In the genomic region with DNA sequence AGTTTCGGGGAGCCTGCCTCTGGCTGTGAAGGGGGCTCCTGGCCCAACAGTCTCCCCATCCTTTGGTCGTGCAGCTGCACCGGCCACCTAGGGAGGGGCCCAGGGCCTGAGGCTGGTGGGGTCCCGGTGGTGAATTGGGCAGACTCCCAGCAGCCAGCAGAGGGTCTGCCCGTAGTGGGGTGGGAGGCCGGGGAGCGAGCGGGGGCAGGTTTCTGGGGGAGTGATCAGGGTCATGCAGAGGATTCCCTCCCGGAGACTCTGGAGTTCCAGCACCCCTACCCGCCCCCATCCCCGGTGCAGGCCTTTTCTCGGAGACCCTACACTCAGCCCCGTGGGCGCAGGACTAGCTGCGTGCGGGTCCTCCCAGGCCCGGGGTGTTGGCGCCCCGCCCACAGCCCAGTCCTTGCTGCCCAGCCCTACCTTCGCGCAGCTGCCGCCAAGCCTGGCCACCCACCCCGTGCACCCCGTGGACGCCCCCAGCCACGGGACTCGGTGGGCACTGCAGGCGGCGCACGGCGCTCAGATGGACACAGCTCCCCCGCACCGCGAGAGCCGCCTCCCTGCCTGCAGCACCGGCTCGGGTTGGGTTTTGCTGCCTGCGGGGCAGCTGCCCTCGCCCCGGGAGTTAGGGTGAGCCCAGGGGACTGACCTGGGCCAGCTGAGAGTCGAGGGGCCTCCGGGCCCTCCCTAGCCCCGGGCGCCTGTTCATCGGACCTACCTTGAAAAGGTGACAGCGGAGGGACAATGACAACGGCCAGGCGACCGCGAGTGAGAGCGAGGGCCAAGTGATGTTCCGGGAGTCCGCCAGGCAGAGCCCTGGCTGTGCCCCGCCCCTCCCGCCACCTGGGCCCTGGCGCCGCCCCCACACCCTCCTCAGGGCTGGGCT, we compare ENCODE assay signal across 1 cellular context.
TF ChIP-seq lines count a peak whose summit lies in the region.

A gene with protein sequence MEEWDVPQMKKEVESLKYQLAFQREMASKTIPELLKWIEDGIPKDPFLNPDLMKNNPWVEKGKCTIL (minus strand): TSS at position 787 of the 886 bp plus-strand sequence. CDS start 1,657 bp downstream, outside the sequence.

TF ChIP-seq in H1, 55 proteins besides CTCF, POLR2A, EP300 and RAD21:
- TF ChIP-seq JUND (IDR thresholded peaks at IDR 0.05; ENCODE audit: low read length) (no peak), HDAC2 (IDR thresholded peaks at IDR 0.05; ENCODE audit: borderline replicate concordance in 1 of 2, low read depth in 2 of 2, low read length in 2 of 2) (no peak), GTF2F1 (IDR thresholded peaks at IDR 0.05; ENCODE audit: borderline replicate concordance, low read depth, low read length) (no peak), POLR2AphosphoS5 (IDR thresholded peaks at IDR 0.05; ENCODE audit: low read depth, low read length) (no peak), SAP30 (IDR thresholded peaks at IDR 0.05; ENCODE audit: insufficient read depth, insufficient replicate concordance, low read length) (no peak), SIX5 (IDR thresholded peaks at IDR 0.05; ENCODE audit: low read depth, low read length) (no peak), ASH2L (IDR thresholded peaks at IDR 0.05; ENCODE audit: low read length) (no peak), CHD1 (IDR thresholded peaks at IDR 0.05; ENCODE audit: low read depth, low read length) (no peak), KDM4A (IDR thresholded peaks at IDR 0.05; ENCODE audit: low read depth, low read length, severe bottlenecking) (no peak), POU5F1 (IDR thresholded peaks at IDR 0.05; ENCODE audit: low read depth, low read length) (no peak), BRCA1 (IDR thresholded peaks at IDR 0.05; ENCODE audit: low read depth, low read length) (no peak), TEAD4 (IDR thresholded peaks at IDR 0.05; ENCODE audit: low read depth, low read length) (no peak), TCF12 (IDR thresholded peaks at IDR 0.05; ENCODE audit: low read depth, low read length) (no peak), BACH1 (IDR thresholded peaks at IDR 0.05; ENCODE audit: low read length) (no peak)
- TF ChIP-seq, protein P1, sequence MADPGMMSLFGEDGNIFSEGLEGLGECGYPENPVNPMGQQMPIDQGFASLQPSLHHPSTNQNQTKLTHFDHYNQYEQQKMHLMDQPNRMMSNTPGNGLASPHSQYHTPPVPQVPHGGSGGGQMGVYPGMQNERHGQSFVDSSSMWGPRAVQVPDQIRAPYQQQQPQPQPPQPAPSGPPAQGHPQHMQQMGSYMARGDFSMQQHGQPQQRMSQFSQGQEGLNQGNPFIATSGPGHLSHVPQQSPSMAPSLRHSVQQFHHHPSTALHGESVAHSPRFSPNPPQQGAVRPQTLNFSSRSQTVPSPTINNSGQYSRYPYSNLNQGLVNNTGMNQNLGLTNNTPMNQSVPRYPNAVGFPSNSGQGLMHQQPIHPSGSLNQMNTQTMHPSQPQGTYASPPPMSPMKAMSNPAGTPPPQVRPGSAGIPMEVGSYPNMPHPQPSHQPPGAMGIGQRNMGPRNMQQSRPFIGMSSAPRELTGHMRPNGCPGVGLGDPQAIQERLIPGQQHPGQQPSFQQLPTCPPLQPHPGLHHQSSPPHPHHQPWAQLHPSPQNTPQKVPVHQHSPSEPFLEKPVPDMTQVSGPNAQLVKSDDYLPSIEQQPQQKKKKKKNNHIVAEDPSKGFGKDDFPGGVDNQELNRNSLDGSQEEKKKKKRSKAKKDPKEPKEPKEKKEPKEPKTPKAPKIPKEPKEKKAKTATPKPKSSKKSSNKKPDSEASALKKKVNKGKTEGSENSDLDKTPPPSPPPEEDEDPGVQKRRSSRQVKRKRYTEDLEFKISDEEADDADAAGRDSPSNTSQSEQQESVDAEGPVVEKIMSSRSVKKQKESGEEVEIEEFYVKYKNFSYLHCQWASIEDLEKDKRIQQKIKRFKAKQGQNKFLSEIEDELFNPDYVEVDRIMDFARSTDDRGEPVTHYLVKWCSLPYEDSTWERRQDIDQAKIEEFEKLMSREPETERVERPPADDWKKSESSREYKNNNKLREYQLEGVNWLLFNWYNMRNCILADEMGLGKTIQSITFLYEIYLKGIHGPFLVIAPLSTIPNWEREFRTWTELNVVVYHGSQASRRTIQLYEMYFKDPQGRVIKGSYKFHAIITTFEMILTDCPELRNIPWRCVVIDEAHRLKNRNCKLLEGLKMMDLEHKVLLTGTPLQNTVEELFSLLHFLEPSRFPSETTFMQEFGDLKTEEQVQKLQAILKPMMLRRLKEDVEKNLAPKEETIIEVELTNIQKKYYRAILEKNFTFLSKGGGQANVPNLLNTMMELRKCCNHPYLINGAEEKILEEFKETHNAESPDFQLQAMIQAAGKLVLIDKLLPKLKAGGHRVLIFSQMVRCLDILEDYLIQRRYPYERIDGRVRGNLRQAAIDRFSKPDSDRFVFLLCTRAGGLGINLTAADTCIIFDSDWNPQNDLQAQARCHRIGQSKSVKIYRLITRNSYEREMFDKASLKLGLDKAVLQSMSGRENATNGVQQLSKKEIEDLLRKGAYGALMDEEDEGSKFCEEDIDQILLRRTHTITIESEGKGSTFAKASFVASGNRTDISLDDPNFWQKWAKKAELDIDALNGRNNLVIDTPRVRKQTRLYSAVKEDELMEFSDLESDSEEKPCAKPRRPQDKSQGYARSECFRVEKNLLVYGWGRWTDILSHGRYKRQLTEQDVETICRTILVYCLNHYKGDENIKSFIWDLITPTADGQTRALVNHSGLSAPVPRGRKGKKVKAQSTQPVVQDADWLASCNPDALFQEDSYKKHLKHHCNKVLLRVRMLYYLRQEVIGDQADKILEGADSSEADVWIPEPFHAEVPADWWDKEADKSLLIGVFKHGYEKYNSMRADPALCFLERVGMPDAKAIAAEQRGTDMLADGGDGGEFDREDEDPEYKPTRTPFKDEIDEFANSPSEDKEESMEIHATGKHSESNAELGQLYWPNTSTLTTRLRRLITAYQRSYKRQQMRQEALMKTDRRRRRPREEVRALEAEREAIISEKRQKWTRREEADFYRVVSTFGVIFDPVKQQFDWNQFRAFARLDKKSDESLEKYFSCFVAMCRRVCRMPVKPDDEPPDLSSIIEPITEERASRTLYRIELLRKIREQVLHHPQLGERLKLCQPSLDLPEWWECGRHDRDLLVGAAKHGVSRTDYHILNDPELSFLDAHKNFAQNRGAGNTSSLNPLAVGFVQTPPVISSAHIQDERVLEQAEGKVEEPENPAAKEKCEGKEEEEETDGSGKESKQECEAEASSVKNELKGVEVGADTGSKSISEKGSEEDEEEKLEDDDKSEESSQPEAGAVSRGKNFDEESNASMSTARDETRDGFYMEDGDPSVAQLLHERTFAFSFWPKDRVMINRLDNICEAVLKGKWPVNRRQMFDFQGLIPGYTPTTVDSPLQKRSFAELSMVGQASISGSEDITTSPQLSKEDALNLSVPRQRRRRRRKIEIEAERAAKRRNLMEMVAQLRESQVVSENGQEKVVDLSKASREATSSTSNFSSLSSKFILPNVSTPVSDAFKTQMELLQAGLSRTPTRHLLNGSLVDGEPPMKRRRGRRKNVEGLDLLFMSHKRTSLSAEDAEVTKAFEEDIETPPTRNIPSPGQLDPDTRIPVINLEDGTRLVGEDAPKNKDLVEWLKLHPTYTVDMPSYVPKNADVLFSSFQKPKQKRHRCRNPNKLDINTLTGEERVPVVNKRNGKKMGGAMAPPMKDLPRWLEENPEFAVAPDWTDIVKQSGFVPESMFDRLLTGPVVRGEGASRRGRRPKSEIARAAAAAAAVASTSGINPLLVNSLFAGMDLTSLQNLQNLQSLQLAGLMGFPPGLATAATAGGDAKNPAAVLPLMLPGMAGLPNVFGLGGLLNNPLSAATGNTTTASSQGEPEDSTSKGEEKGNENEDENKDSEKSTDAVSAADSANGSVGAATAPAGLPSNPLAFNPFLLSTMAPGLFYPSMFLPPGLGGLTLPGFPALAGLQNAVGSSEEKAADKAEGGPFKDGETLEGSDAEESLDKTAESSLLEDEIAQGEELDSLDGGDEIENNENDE (IDR thresholded peaks at IDR 0.05; ENCODE audit: insufficient replicate concordance, low read length): no peak
